22 cellular contexts compared by ENCODE assay signal in genomic region chr7:117152213-117153007, GRCh38.
DNase-seq lines count a peak whose midpoint lies in the region; ATAC-seq, FAIRE-seq and TF ChIP-seq lines count a peak whose summit lies in the region.
"Had no signal": no experiment of that assay in that cellular context is flagged by ENCODE, and none has a peak within 500 bp of the region (broad histone marks: within the 10 kb centered on the region; RNA-seq: fewer than 3 reads in every experiment).

No MANE protein-coding gene starts in this region.

- TF ChIP-seq POLR2A in K562 (conservative IDR thresholded peaks at IDR 0.05), result no peak

- in situ Hi-C loops in K562 (cut with MboI), result no loop called here

- BruUV-seq in K562 (replicated peaks; lab: Mats Ljungman, UMichigan), result no TSS peak

- H3K4me3 ChIP-seq in K562 (no peak overlapping the region), smooth muscle cell (no peak overlapping the region), ascending aorta (no peak overlapping the region), colonic mucosa (no peak overlapping the region)
- H3K4me3 ChIP-seq: BLaER1, gastroesophageal sphincter, SJSA1 had no signal

- H3K36me3 ChIP-seq in K562 (ENCODE audit: control insufficient read depth, insufficient read depth, low read length) (peaks cover 60% of the 10 kb centered on the region; the same call in 2 of the 3 replicates), smooth muscle cell (ENCODE audit: low read depth) (no peaks in the 10 kb centered on the region), ascending aorta (no peaks in the 10 kb centered on the region), colonic mucosa (no peaks in the 10 kb centered on the region)
- H3K36me3 ChIP-seq: BLaER1, gastroesophageal sphincter had no signal

- CTCF ChIA-PET in K562 (lab: Yijun Ruan, JAX; ENCODE audit: low intra/inter-chr PET ratio), result no interaction called here

- H2AFZ ChIP-seq in K562 (ENCODE audit: low read depth, low read length), result no peak overlapping the region
- H2AFZ ChIP-seq in smooth muscle cell (ENCODE audit: low read depth), result no peak overlapping the region

- no peak for TF ChIP-seq CTCF in K562 (IDR thresholded peaks at IDR 0.05 in 2 of 3, conservative IDR thresholded peaks at IDR 0.05 in 1 of 3; ENCODE audit: insufficient read depth in 2 of 3, low read depth in 1 of 3, low read length in 3 of 3)
- TF ChIP-seq CTCF in smooth muscle cell (IDR thresholded peaks at IDR 0.05; ENCODE audit: borderline replicate concordance, insufficient read depth, poor library complexity, severe bottlenecking), result no peak
- no peak for TF ChIP-seq CTCF in ascending aorta (IDR thresholded peaks at IDR 0.05)
- no peak for TF ChIP-seq CTCF in colonic mucosa (IDR thresholded peaks at IDR 0.05)

- intact Hi-C loops in K562 (cut with micrococcal nuclease), result no loop called here
- intact Hi-C loops in ascending aorta (cut with DNase I), result no loop called here
- intact Hi-C loops in colonic mucosa (cut with DNase I), result no loop called here

- no peak for TF ChIP-seq EP300 in K562 (IDR thresholded peaks at IDR 0.05; ENCODE audit: low read length)

- POLR2A ChIA-PET in K562 (lab: Yijun Ruan, JAX), result interaction anchor here (0.7 to 1.6 kb wide), 3 partner anchors 8 to 110 kb away, joined by 3 read pairs; no protein-coding TSS in a partner anchor

- peak; percentile 15 for FAIRE-seq in K562 (lab: Jason Lieb, UNC)
- FAIRE-seq: urothelium cell line had no signal

- H4K20me1 ChIP-seq in K562 (replicated peaks; ENCODE audit: control insufficient read depth, insufficient read depth, low read length) (no peaks in the 10 kb centered on the region; the same call in 1 of the 2 replicates), smooth muscle cell (ENCODE audit: low read depth) (no peaks in the 10 kb centered on the region)
- H4K20me1 ChIP-seq: BLaER1 had no signal

- H3K4me2 ChIP-seq in K562 (ENCODE audit: insufficient read depth, low read length) (no peak overlapping the region), smooth muscle cell (peak overlapping the region; percentile 7)
- H3K4me2 ChIP-seq: BLaER1 had no signal

- no peak for ATAC-seq in K562
- ATAC-seq: gastroesophageal sphincter had no signal

- TF ChIP-seq RAD21 in K562 (CRISPR knock-in tag; conservative IDR thresholded peaks at IDR 0.05 in 1 of 2, IDR thresholded peaks at IDR 0.05 in 1 of 2), result no peak

- no peaks in the 10 kb centered on the region for H3K27me3 ChIP-seq in K562 (ENCODE audit: control insufficient read depth in 2 of 2, insufficient read depth in 2 of 2, low read length in 2 of 2)
- no peaks in the 10 kb centered on the region for H3K27me3 ChIP-seq in smooth muscle cell (ENCODE audit: low read depth)
- H3K27me3 ChIP-seq in ascending aorta, result no peaks in the 10 kb centered on the region
- no peaks in the 10 kb centered on the region for H3K27me3 ChIP-seq in colonic mucosa
- H3K27me3 ChIP-seq: BLaER1, gastroesophageal sphincter, SJSA1 had no signal

- H3K27ac ChIP-seq in K562 (ENCODE audit: extremely low read depth, low read depth, low read length) (no peak overlapping the region), smooth muscle cell (ENCODE audit: low read depth) (peak overlapping the region; percentile 50), ascending aorta (no peak overlapping the region), colonic mucosa (no peak overlapping the region)
- H3K27ac ChIP-seq: BLaER1, gastroesophageal sphincter, SJSA1 had no signal

- WGBS in K562 (ENCODE audit: insufficient coverage, low coverage, missing lambda C conversion rate), result 90% methylated on average over 3 of the region's 3 CpGs
- 80% methylated on average over 3 of the region's 3 CpGs for WGBS in smooth muscle cell (ENCODE audit: low lambda C conversion rate)

- no peaks in the 10 kb centered on the region for H3K9me3 ChIP-seq in K562 (replicated peaks; ENCODE audit: control insufficient read depth, insufficient read depth, low read depth, low read length)
- no peaks in the 10 kb centered on the region for H3K9me3 ChIP-seq in smooth muscle cell (replicated peaks; ENCODE audit: low read depth)
- no peaks in the 10 kb centered on the region for H3K9me3 ChIP-seq in ascending aorta
- H3K9me3 ChIP-seq in colonic mucosa, result no peaks in the 10 kb centered on the region
- H3K9me3 ChIP-seq: BLaER1, Caco-2, gastroesophageal sphincter, SJSA1 had no signal

- H3K9ac ChIP-seq in K562 (ENCODE audit: insufficient read depth in 1 of 2, low read depth in 2 of 2, low read length in 2 of 2) (no peak overlapping the region), smooth muscle cell (ENCODE audit: low read depth) (no peak overlapping the region), colonic mucosa (ENCODE audit: low read depth in 2 of 2, low read length in 2 of 2) (no peak overlapping the region)
- H3K9ac ChIP-seq: BLaER1 had no signal

- H3K79me2 ChIP-seq in K562 (ENCODE audit: control insufficient read depth, insufficient read depth, low read length) (no peaks in the 10 kb centered on the region), smooth muscle cell (ENCODE audit: low read depth) (no peaks in the 10 kb centered on the region)

- DNase-seq in NCI-H2171 treated with DMSO at 0.1 percent for 48 hours (lab: John Stamatoyannopoulos, UW) (peak; percentile 79), NCI-H2171 (lab: John Stamatoyannopoulos, UW) (no peak), K562 (ENCODE audit: extremely low read depth in 1 of 4, low spot score in 3 of 4) (no peak), kidney tubule cell (ENCODE audit: low spot score) (peak; percentile 51), smooth muscle cell (lab: John Stamatoyannopoulos, UW; ENCODE audit: unreplicated experiment) (no peak), ascending aorta (ENCODE audit: low spot score in 2 of 2) (no peak), colonic mucosa (no peak), NCI-H82 treated with DMSO at 0.1 percent for 48 hours (lab: John Stamatoyannopoulos, UW; ENCODE audit: unreplicated experiment) (no peak)
- DNase-seq: activated B cell treated with CpG ODN at 0.5 μM for 24 hours; activated CD4-positive, alpha-beta memory T cell treated with anti-CD3 and anti-CD28 coated beads, Interleukin-2, amount 10 ng/mL, durations not matched to agents 7 days and 5 days; amniotic stem cell; caudate nucleus; effector CD4-positive, alpha-beta T cell; HCEC 1CT; NCI-H1092 treated with DMSO at 0.1 percent for 48 hours; NCI-H774; stimulated activated CD4-positive, alpha-beta T cell treated with anti-CD3 and anti-CD28 coated beads, Interleukin-12 subunit alpha, Interleukin-12 subunit beta, amount 100 ng/mL, for 4 hours had no signal

- H3K9me1 ChIP-seq in K562 (ENCODE audit: control insufficient read depth, insufficient read depth, low read length), result no peaks in the 10 kb centered on the region

- H3F3A ChIP-seq in smooth muscle cell (ENCODE audit: low read depth), result no peaks in the 10 kb centered on the region

- no peaks in the 10 kb centered on the region; a peak in 2 of 5 replicates for H3K4me1 ChIP-seq in K562 (replicated peaks in 1 of 2; ENCODE audit: control insufficient read depth in 2 of 2, insufficient read depth in 2 of 2, low read length in 2 of 2)
- no peaks in the 10 kb centered on the region for H3K4me1 ChIP-seq in smooth muscle cell (ENCODE audit: low read depth)
- peaks cover 0 to 2% of the 10 kb centered on the region in 2 donors for H3K4me1 ChIP-seq in ascending aorta
- no peaks in the 10 kb centered on the region for H3K4me1 ChIP-seq in colonic mucosa
- H3K4me1 ChIP-seq: BLaER1 had no signal

TF ChIP-seq in K562, 482 proteins besides CTCF, POLR2A, EP300 and RAD21:
- TF ChIP-seq SAFB2 (IDR thresholded peaks at IDR 0.05; ENCODE audit: borderline replicate concordance, low read depth, low read length, severe bottlenecking), result no peak

Comparison
In these comparisons a context has a peak if more than half of its experiments do, and no peak if none do; other contexts are left out.
1. DNase-seq: peak in NCI-H2171 treated with DMSO at 0.1 percent for 48 hours (single experiment) and kidney tubule cell (single experiment); none in NCI-H2171 (single experiment), K562 (0 of 4), smooth muscle cell (single experiment), ascending aorta (0 of 2), colonic mucosa (single experiment) and NCI-H82 treated with DMSO at 0.1 percent for 48 hours (single experiment).